Comparison of ENCODE assay signal across 19 cellular contexts in genomic region chr3:59611649-59612431, GRCh38.
A peak's percentile ranks its signal among the peaks of the same experiment; 100 is the strongest.
DNase-seq lines count a peak whose midpoint lies in the region; ATAC-seq, FAIRE-seq and TF ChIP-seq lines count a peak whose summit lies in the region.
"Had no signal": no experiment of that assay in that cellular context is flagged by ENCODE, and none has a peak within 500 bp of the region (broad histone marks: within the 10 kb centered on the region; RNA-seq: fewer than 3 reads in every experiment).

No MANE protein-coding gene starts in this region.

- H3K9me3 ChIP-seq in astrocyte (ENCODE audit: insufficient read depth, low read depth, low read length) (no peaks in the 10 kb centered on the region), T-helper 17 cell (ENCODE audit: control insufficient read depth, low read length, poor library complexity, severe bottlenecking) (no peaks in the 10 kb centered on the region)
- H3K9me3 ChIP-seq: A549, BE2C had no signal

- peaks cover 3% of the 10 kb centered on the region for H3K9me3 Mint-ChIP-seq in astrocyte (ENCODE audit: unreplicated experiment)
- H3K9me3 Mint-ChIP-seq in progenitor cell of endocrine pancreas (ENCODE audit: low read depth): peaks cover 16% of the 10 kb centered on the region

- H3K4me3 ChIP-seq in astrocyte (ENCODE audit: insufficient read depth, low read depth, low read length): no peak overlapping the region
- H3K4me3 ChIP-seq: A549, GM23338 had no signal

- FAIRE-seq in astrocyte (lab: Jason Lieb, UNC): no peak
- FAIRE-seq: A549 had no signal

- H3K4me1 Mint-ChIP-seq in astrocyte (ENCODE audit: low read depth, unreplicated experiment) (peaks cover 10% of the 10 kb centered on the region), progenitor cell of endocrine pancreas (ENCODE audit: low read depth) (peaks cover 13% of the 10 kb centered on the region), T-helper 17 cell (no peaks in the 10 kb centered on the region)
- H3K4me1 Mint-ChIP-seq: CD4-positive, alpha-beta memory T cell; GM23338 had no signal

- no peak overlapping the region for H3K9ac ChIP-seq in astrocyte (ENCODE audit: low read length)

- peak; percentile 39 for DNase-seq in HEK293T (ENCODE audit: extremely low spot score)
- peak; percentile 41 for DNase-seq in astrocyte (ENCODE audit: low read depth)
- no peak for DNase-seq in progenitor cell of endocrine pancreas (ENCODE audit: low spot score, unreplicated experiment)
- no peak for DNase-seq in activated effector memory CD4-positive, alpha-beta T cell treated with Interleukin-2 at 50 U/mL for 16 hours
- no peak for DNase-seq in HT-29 (ENCODE audit: low spot score)
- no peak for DNase-seq in T-helper 17 cell
- DNase-seq: BE2C; CD4-positive, alpha-beta memory T cell; COR-L47; DMS 273 treated with DMSO at 0.1 percent for 48 hours; H7; HFFc6; IMR-90; KBM-7 had no signal

- no peak overlapping the region for H2AFZ ChIP-seq in astrocyte (ENCODE audit: low read depth, low read length)
- H2AFZ ChIP-seq: GM23338 had no signal

- no peaks in the 10 kb centered on the region for H4K20me1 ChIP-seq in astrocyte (ENCODE audit: insufficient read depth, low read length)

- H3K27me3 Mint-ChIP-seq in astrocyte (ENCODE audit: low read depth, unreplicated experiment) (peaks cover 4% of the 10 kb centered on the region), progenitor cell of endocrine pancreas (no peaks in the 10 kb centered on the region), T-helper 17 cell (peaks cover 2% of the 10 kb centered on the region)
- H3K27me3 Mint-ChIP-seq: CD4-positive, alpha-beta memory T cell had no signal

- ATAC-seq in HG03196 (IDR thresholded peaks at IDR 0.05; ENCODE audit: unreplicated experiment): no peak
- no peak for ATAC-seq in T-helper 17 cell
- ATAC-seq: A549, GM23338 had no signal

- no peaks in the 10 kb centered on the region for H3K4me1 ChIP-seq in astrocyte (ENCODE audit: insufficient read depth, low read length)
- H3K4me1 ChIP-seq: A549, BE2C had no signal

- H3K27ac Mint-ChIP-seq in astrocyte (ENCODE audit: unreplicated experiment) (no peak overlapping the region), progenitor cell of endocrine pancreas (peak overlapping the region; percentile 1), T-helper 17 cell (no peak overlapping the region)
- H3K27ac Mint-ChIP-seq: CD4-positive, alpha-beta memory T cell; GM23338; HFFc6 had no signal

- H3K36me3 ChIP-seq in astrocyte (ENCODE audit: insufficient read depth, low read length): no peaks in the 10 kb centered on the region
- H3K36me3 ChIP-seq: BE2C had no signal

- no peaks in the 10 kb centered on the region for H3K27me3 ChIP-seq in astrocyte (ENCODE audit: insufficient read depth, low read length)
- H3K27me3 ChIP-seq: BE2C had no signal

- no peaks in the 10 kb centered on the region for H3K36me3 Mint-ChIP-seq in astrocyte (ENCODE audit: low read depth, unreplicated experiment)
- H3K36me3 Mint-ChIP-seq in progenitor cell of endocrine pancreas (ENCODE audit: insufficient read depth): peaks cover 2% of the 10 kb centered on the region
- H3K36me3 Mint-ChIP-seq in T-helper 17 cell (ENCODE audit: low read depth): no peaks in the 10 kb centered on the region

- H3K27ac ChIP-seq in astrocyte (ENCODE audit: low read depth, low read length): no peak overlapping the region
- H3K27ac ChIP-seq: A549, C4-2B, HL-60 had no signal

- H3K4me3 Mint-ChIP-seq in astrocyte (ENCODE audit: unreplicated experiment) (no peak overlapping the region), progenitor cell of endocrine pancreas (ENCODE audit: low read depth) (no peak overlapping the region), T-helper 17 cell (no peak overlapping the region)
- H3K4me3 Mint-ChIP-seq: CD4-positive, alpha-beta memory T cell; GM23338; HFFc6 had no signal

- H3K79me2 ChIP-seq in astrocyte (ENCODE audit: insufficient read depth, low read length): no peaks in the 10 kb centered on the region

- H3K4me2 ChIP-seq in astrocyte (ENCODE audit: low read length): no peak overlapping the region
- H3K4me2 ChIP-seq: A549, GM23338 had no signal

- TF ChIP-seq CTCF in astrocyte (IDR thresholded peaks at IDR 0.05; ENCODE audit: insufficient read depth, low read depth, low read length): no peak
- TF ChIP-seq CTCF in progenitor cell of endocrine pancreas (IDR thresholded peaks at IDR 0.05; ENCODE audit: unreplicated experiment): no peak

- CTCF ChIA-PET in HEK293T (lab: Yijun Ruan, JAX): interaction anchor here (0.6 kb wide), 1 partner anchor 124 kb away, joined by 4 read pairs; no protein-coding TSS in a partner anchor

- POLR2A ChIA-PET in HEK293T (lab: Yijun Ruan, JAX): no interaction called here

TF ChIP-seq in HEK293T, 16 proteins besides CTCF, POLR2A, EP300 and RAD21:
- TF ChIP-seq PKNOX1 (IDR thresholded peaks at IDR 0.05) (peak; percentile 93), CTBP1 (IDR thresholded peaks at IDR 0.05; ENCODE audit: borderline replicate concordance) (peak; percentile 84; the same call in 1 of the 2 replicates), SUZ12 (IDR thresholded peaks at IDR 0.05) (no peak)

Comparison
In these comparisons a context has a peak if more than half of its experiments do, and no peak if none do; other contexts are left out.
1. DNase-seq: peak in HEK293T (single experiment) and astrocyte (single experiment); none in progenitor cell of endocrine pancreas (single experiment), activated effector memory CD4-positive, alpha-beta T cell treated with Interleukin-2 at 50 U/mL for 16 hours (single experiment), HT-29 (single experiment) and T-helper 17 cell (0 of 3).